ENCODE assay signal across 23 cellular contexts in genomic region chr9:74920944-74921626, GRCh38. TPM values are rescaled to one million over a fixed set of nuclear protein-coding genes. Genes with fewer than 3 reads are reported as not detected.
"Had no signal": no experiment of that assay in that cellular context is flagged by ENCODE, and none has a peak within 500 bp of the region (broad histone marks: within the 10 kb centered on the region; RNA-seq: fewer than 3 reads in every experiment).

No MANE protein-coding gene starts in this region.

- H3K27me3 ChIP-seq: colonic mucosa, esophagus squamous epithelium, left lung, right atrium auricular region, tibial artery had no signal

- H3K9me3 ChIP-seq: colonic mucosa, esophagus squamous epithelium, left lung, right atrium auricular region, tibial artery had no signal

- H3K4me1 Mint-ChIP-seq: activated CD4-positive, alpha-beta T cell treated with anti-CD3 and anti-CD28 coated beads, Interleukin-2, amount 10 ng/mL, durations not matched to agents 7 days and 5 days; activated naive CD8-positive, alpha-beta T cell treated with anti-CD3 and anti-CD28 coated beads, Interleukin-2, amount 50 U/mL, for 24 hours; brain; central memory CD8-positive, alpha-beta T cell; nephron progenitor cell had no signal

- H3K4me3 ChIP-seq: colonic mucosa, esophagus squamous epithelium, left lung, right atrium auricular region, tibial artery had no signal

- H3K9me3 Mint-ChIP-seq: activated CD4-positive, alpha-beta T cell treated with anti-CD3 and anti-CD28 coated beads, Interleukin-2, amount 10 ng/mL, durations not matched to agents 7 days and 5 days; activated naive CD4-positive, alpha-beta T cell treated with anti-CD3 and anti-CD28 coated beads for 36 hours; activated naive CD8-positive, alpha-beta T cell treated with anti-CD3 and anti-CD28 coated beads, Interleukin-2, amount 50 U/mL, for 24 hours; activated T-cell treated with anti-CD3 and anti-CD28 coated beads, Interleukin-2, amount 50 U/mL, for 4 hours; brain; central memory CD8-positive, alpha-beta T cell; nephron progenitor cell had no signal

- H3K27ac Mint-ChIP-seq: activated CD4-positive, alpha-beta T cell treated with anti-CD3 and anti-CD28 coated beads, Interleukin-2, amount 10 ng/mL, durations not matched to agents 7 days and 5 days; activated CD8-positive, alpha-beta T cell treated with anti-CD3 and anti-CD28 coated beads, Interleukin-2, amount 10 ng/mL, durations not matched to agents 7 days and 5 days; activated naive CD4-positive, alpha-beta T cell treated with anti-CD3 and anti-CD28 coated beads for 36 hours; activated naive CD8-positive, alpha-beta T cell treated with anti-CD3 and anti-CD28 coated beads, Interleukin-2, amount 50 U/mL, for 24 hours; brain; nephron progenitor cell had no signal

- H3K27ac ChIP-seq: colonic mucosa, esophagus squamous epithelium, left lung, right atrium auricular region, tibial artery had no signal

- H3K4me3 Mint-ChIP-seq: activated CD4-positive, alpha-beta T cell treated with anti-CD3 and anti-CD28 coated beads, Interleukin-2, amount 10 ng/mL, durations not matched to agents 7 days and 5 days; activated CD8-positive, alpha-beta T cell treated with anti-CD3 and anti-CD28 coated beads, Interleukin-2, amount 10 ng/mL, durations not matched to agents 7 days and 5 days; activated naive CD4-positive, alpha-beta T cell treated with anti-CD3 and anti-CD28 coated beads for 36 hours; activated naive CD8-positive, alpha-beta T cell treated with anti-CD3 and anti-CD28 coated beads, Interleukin-2, amount 50 U/mL, for 24 hours; activated T-cell treated with anti-CD3 and anti-CD28 coated beads, Interleukin-2, amount 50 U/mL, for 4 hours; brain; central memory CD8-positive, alpha-beta T cell; nephron progenitor cell had no signal

- H3K36me3 ChIP-seq: colonic mucosa, esophagus squamous epithelium, left lung, right atrium auricular region, tibial artery had no signal

- H3K4me1 ChIP-seq: colonic mucosa, left lung, right atrium auricular region, tibial artery had no signal

- H3K27me3 Mint-ChIP-seq: activated CD4-positive, alpha-beta T cell treated with anti-CD3 and anti-CD28 coated beads, Interleukin-2, amount 10 ng/mL, durations not matched to agents 7 days and 5 days; activated naive CD8-positive, alpha-beta T cell treated with anti-CD3 and anti-CD28 coated beads, Interleukin-2, amount 50 U/mL, for 24 hours; brain; central memory CD8-positive, alpha-beta T cell had no signal

- DNase-seq: activated CD4-positive, alpha-beta T cell treated with anti-CD3 and anti-CD28 coated beads, Interleukin-2, amount 10 ng/mL, durations not matched to agents 7 days and 5 days; activated CD8-positive, alpha-beta T cell treated with anti-CD3 and anti-CD28 coated beads, Interleukin-2, amount 10 ng/mL, durations not matched to agents 7 days and 5 days; activated naive CD4-positive, alpha-beta T cell treated with anti-CD3 and anti-CD28 coated beads for 36 hours; activated naive CD8-positive, alpha-beta T cell treated with anti-CD3 and anti-CD28 coated beads, Interleukin-2, amount 50 U/mL, for 24 hours; activated T-cell treated with anti-CD3 and anti-CD28 coated beads, Interleukin-2, amount 50 U/mL, for 4 hours; anterior cingulate cortex; colonic mucosa; esophagus squamous epithelium; hippocampal formation; kidney; left lung; midbrain; nephron progenitor cell; occipital lobe; stimulated activated naive CD8-positive, alpha-beta T cell treated with anti-CD3 and anti-CD28 coated beads, Interleukin-15, Interleukin-2, amounts not matched to agents 100 U/mL and 50 U/mL, for 24 hours; substantia nigra; T-helper 1 cell; T-helper 9 cell; tibial artery had no signal

- H3K36me3 Mint-ChIP-seq: brain had no signal

- ATAC-seq: activated CD8-positive, alpha-beta T cell treated with anti-CD3 and anti-CD28 coated beads, Interleukin-2, amount 10 ng/mL, durations not matched to agents 7 days and 5 days; activated naive CD8-positive, alpha-beta T cell treated with anti-CD3 and anti-CD28 coated beads, Interleukin-2, amount 50 U/mL, for 24 hours; activated T-cell treated with anti-CD3 and anti-CD28 coated beads, Interleukin-2, amount 50 U/mL, for 4 hours; left lung; stimulated activated naive CD8-positive, alpha-beta T cell treated with anti-CD3 and anti-CD28 coated beads, Interleukin-15, Interleukin-2, amounts not matched to agents 100 U/mL and 50 U/mL, for 24 hours had no signal

RNA-seq across cellular contexts. Expression of gene TRPM6, which starts 33.4 kb away (rescaled TPM):
- total RNA-seq: activated CD4-positive, alpha-beta T cell treated with anti-CD3 and anti-CD28 coated beads, Interleukin-2, amount 10 ng/mL, durations not matched to agents 7 days and 5 days; activated CD8-positive, alpha-beta T cell treated with anti-CD3 and anti-CD28 coated beads, Interleukin-2, amount 10 ng/mL, durations not matched to agents 7 days and 5 days; activated naive CD4-positive, alpha-beta T cell treated with anti-CD3 and anti-CD28 coated beads for 36 hours; myocyte had no signal
